17 cellular contexts compared by ENCODE assay signal in genomic region chr5:36357391-36357790, GRCh38.
A peak's percentile ranks its signal among the peaks of the same experiment; 100 is the strongest.
DNase-seq lines count a peak whose midpoint lies in the region; ATAC-seq and TF ChIP-seq lines count a peak whose summit lies in the region.
"Had no signal": no experiment of that assay in that cellular context is flagged by ENCODE, and none has a peak within 500 bp of the region (broad histone marks: within the 10 kb centered on the region; RNA-seq: fewer than 3 reads in every experiment).

No MANE protein-coding gene starts in this region.

- POLR2A ChIA-PET in AG04449 (lab: Yijun Ruan, JAX): interaction anchor here (0.7 to 1.0 kb wide), 4 partner anchors 17 to 50 kb away, joined by 3 to 4 read pairs (median 3); no protein-coding TSS in a partner anchor

- DNase-seq in AG04449 (ENCODE audit: low read depth, low spot score): peak; percentile 80
- peak; percentile 54 for DNase-seq in GM04504 (ENCODE audit: low read depth)
- DNase-seq in iris pigment epithelial cell (ENCODE audit: low read depth): peak; percentile 78
- DNase-seq in activated CD8-positive, alpha-beta memory T cell treated with anti-CD3 and anti-CD28 coated beads, Interleukin-2, amount 50 U/mL, for 4 hours: no peak
- DNase-seq in DMS 273 treated with DMSO at 0.1 percent for 48 hours (lab: John Stamatoyannopoulos, UW): no peak
- DNase-seq in NCI-H1694 (lab: John Stamatoyannopoulos, UW): no peak
- DNase-seq: ACHN, hippocampal formation, left ventricle myocardium superior, NCI-H1417, NCI-H446, nephron progenitor cell, substantia nigra had no signal

- H3K4me3 ChIP-seq in AG04449 (ENCODE audit: low read depth, low read length): no peak overlapping the region
- H3K4me3 ChIP-seq: skin epidermis had no signal

- TF ChIP-seq CTCF in AG04449 (IDR thresholded peaks at IDR 0.05; ENCODE audit: insufficient read depth, low read length, missing control alignments): no peak
- TF ChIP-seq CTCF in VCaP (conservative IDR thresholded peaks at IDR 0.05): no peak

- CTCF ChIA-PET in AG04449 (lab: Yijun Ruan, JAX): interaction anchor here (1.1 to 1.9 kb wide), 5 partner anchors 16 to 115 kb away, joined by 3 to 7 read pairs (median 4); partner anchors contain the start of gene NADK2

- H3K27ac ChIP-seq in VCaP: peak overlapping the region; percentile 10
- H3K27ac ChIP-seq: skin epidermis had no signal

- ATAC-seq in GM21717 (IDR thresholded peaks at IDR 0.05; ENCODE audit: unreplicated experiment): no peak
- ATAC-seq: activated naive CD4-positive, alpha-beta T cell treated with anti-CD3 and anti-CD28 coated beads, Interleukin-2, amount 50 U/mL, for 72 hours had no signal

Comparison
In these comparisons a context has a peak if more than half of its experiments do, and no peak if none do; other contexts are left out.
1. DNase-seq: peak in AG04449 (single experiment), GM04504 (single experiment) and iris pigment epithelial cell (single experiment); none in activated CD8-positive, alpha-beta memory T cell treated with anti-CD3 and anti-CD28 coated beads, Interleukin-2, amount 50 U/mL, for 4 hours (single experiment), DMS 273 treated with DMSO at 0.1 percent for 48 hours (single experiment) and NCI-H1694 (single experiment).